In the genomic region with DNA sequence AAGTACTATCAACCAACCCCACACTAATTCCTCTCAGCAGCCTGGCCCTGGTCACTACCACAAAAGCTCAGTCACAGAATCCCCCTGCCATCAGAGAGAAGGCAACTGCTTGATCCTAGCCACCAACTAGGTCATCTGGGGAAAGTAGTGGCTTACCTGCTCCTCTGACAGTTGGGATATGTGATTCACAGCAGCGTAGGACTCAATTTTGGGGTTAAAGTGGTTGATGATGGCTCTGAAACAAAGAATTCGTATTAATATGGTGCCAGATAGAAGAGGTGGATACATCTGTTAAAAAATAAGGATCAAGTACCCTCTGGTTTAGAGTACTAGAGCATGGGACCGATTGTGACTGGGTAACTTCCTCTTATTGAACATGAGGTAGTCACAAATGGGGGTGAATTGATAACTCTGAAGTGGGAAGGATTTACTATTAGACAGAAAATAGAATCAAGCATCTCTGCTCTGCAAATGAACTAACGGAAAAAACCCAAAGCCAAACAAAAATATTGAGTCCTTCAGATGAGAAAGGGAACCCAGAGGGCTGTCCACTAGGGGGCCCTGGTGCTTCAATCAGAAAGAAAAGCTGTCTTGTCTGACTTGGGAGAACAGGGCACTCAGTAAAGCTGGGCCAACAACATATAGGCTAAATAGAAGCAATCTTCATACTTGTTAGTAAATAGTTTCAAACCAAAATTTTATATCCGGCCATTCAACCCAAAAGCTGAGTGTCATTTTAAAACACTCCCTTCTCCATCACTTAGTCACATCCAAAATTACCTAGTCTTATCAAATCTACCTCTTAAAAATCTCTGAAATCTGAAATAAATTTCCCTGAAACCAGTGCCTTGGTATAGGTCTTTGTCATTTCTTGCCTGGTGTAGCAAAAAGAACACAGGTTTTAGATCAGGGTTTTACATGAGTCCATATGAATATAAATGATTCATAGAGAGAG, we compare ENCODE assay signal across 8 cellular contexts. TPM values are rescaled to one million over a fixed set of nuclear protein-coding genes. Genes with fewer than 3 reads are reported as not detected.
DNase-seq lines count a peak whose midpoint lies in the region; ATAC-seq and TF ChIP-seq lines count a peak whose summit lies in the region.

No MANE protein-coding gene starts in this region.

- H3K9me3 Mint-ChIP-seq in activated CD8-positive, alpha-beta T cell treated with anti-CD3 and anti-CD28 coated beads for 36 hours, result no peaks in the 10 kb centered on the region
- no peaks in the 10 kb centered on the region for H3K9me3 Mint-ChIP-seq in effector memory CD8-positive, alpha-beta T cell

- no peak overlapping the region for H3K4me3 Mint-ChIP-seq in activated CD8-positive, alpha-beta T cell treated with anti-CD3 and anti-CD28 coated beads for 36 hours
- H3K4me3 Mint-ChIP-seq in effector memory CD8-positive, alpha-beta T cell, result no peak overlapping the region

- DNase-seq in DMS79 treated with DMSO at 0.1 percent for 48 hours (lab: John Stamatoyannopoulos, UW), result peak; percentile 23
- DNase-seq in NCI-H748 treated with DMSO at 0.1 percent for 48 hours (lab: John Stamatoyannopoulos, UW), result peak; percentile 14
- peak; percentile 92 for DNase-seq in activated CD8-positive, alpha-beta T cell treated with anti-CD3 and anti-CD28 coated beads for 36 hours
- DNase-seq in effector memory CD8-positive, alpha-beta T cell, result peak; percentile 55 to 67 (median 62)
- DNase-seq in midbrain (lab: John Stamatoyannopoulos, UW), result peak; percentile 76
- peak; percentile 21 to 39 for DNase-seq in stimulated activated CD8-positive, alpha-beta memory T cell treated with anti-CD3 and anti-CD28 coated beads, Interleukin-4, amount 100 ng/mL, for 1 hour (ENCODE audit: low read depth in 2 of 2, low spot score in 1 of 2)

- peak; percentile 85 for TF ChIP-seq CTCF in activated CD8-positive, alpha-beta T cell treated with anti-CD3 and anti-CD28 coated beads for 36 hours (IDR thresholded peaks at IDR 0.05)

- no peak overlapping the region for H3K27ac Mint-ChIP-seq in activated CD8-positive, alpha-beta T cell treated with anti-CD3 and anti-CD28 coated beads for 36 hours
- peak overlapping the region in 1 of 2 donors; percentile 77 for H3K27ac Mint-ChIP-seq in effector memory CD8-positive, alpha-beta T cell

- H3K27me3 Mint-ChIP-seq in activated CD8-positive, alpha-beta T cell treated with anti-CD3 and anti-CD28 coated beads for 36 hours, result no peaks in the 10 kb centered on the region
- H3K27me3 Mint-ChIP-seq in effector memory CD8-positive, alpha-beta T cell, result no peaks in the 10 kb centered on the region

- ATAC-seq in HG02610 (IDR thresholded peaks at IDR 0.05; ENCODE audit: unreplicated experiment), result peak; percentile 56
- peak; percentile 80 for ATAC-seq in activated CD8-positive, alpha-beta T cell treated with anti-CD3 and anti-CD28 coated beads for 36 hours
- peak; percentile 65 for ATAC-seq in effector memory CD8-positive, alpha-beta T cell (replicated peaks)
- ATAC-seq in GM19467 (IDR thresholded peaks at IDR 0.05; ENCODE audit: unreplicated experiment), result no peak

- CTCF ChIA-PET in activated CD8-positive, alpha-beta T cell treated with anti-CD3 and anti-CD28 coated beads for 36 hours (lab: Charles Lee), result interaction anchor here (0.6 to 6.9 kb wide), 52 partner anchors 8 to 206 kb away, joined by 3 to 92 read pairs (median 4); a partner anchor contains a TSS

- H3K4me1 Mint-ChIP-seq in activated CD8-positive, alpha-beta T cell treated with anti-CD3 and anti-CD28 coated beads for 36 hours (ENCODE audit: low read depth), result no peaks in the 10 kb centered on the region
- peaks cover 4 to 16% of the 10 kb centered on the region in 2 donors for H3K4me1 Mint-ChIP-seq in effector memory CD8-positive, alpha-beta T cell (ENCODE audit: low read depth in 2 of 2)

- intact Hi-C loops in activated CD8-positive, alpha-beta T cell treated with anti-CD3 and anti-CD28 coated beads for 36 hours (cut with micrococcal nuclease), result loop anchor here (1.0 to 10.0 kb wide), 2 partner anchors 120 to 185 kb away; no protein-coding TSS in a partner anchor

- POLR2A ChIA-PET in activated CD8-positive, alpha-beta T cell treated with anti-CD3 and anti-CD28 coated beads for 36 hours (lab: Charles Lee), result interaction anchor here (1.4 kb wide), 1 partner anchor 49 kb away, joined by 3 read pairs; no protein-coding TSS in a partner anchor

- peaks cover 3% of the 10 kb centered on the region for H3K36me3 Mint-ChIP-seq in activated CD8-positive, alpha-beta T cell treated with anti-CD3 and anti-CD28 coated beads for 36 hours (ENCODE audit: low read depth)
- peaks cover 3% of the 10 kb centered on the region for H3K36me3 Mint-ChIP-seq in effector memory CD8-positive, alpha-beta T cell (ENCODE audit: insufficient read depth)

RNA-seq across cellular contexts. Expression of a gene that starts 45.9 kb away (rescaled TPM):
- 1 to 10 TPM; 2.4 to 3.1 TPM for total RNA-seq in activated CD8-positive, alpha-beta T cell treated with anti-CD3 and anti-CD28 coated beads for 36 hours

Comparison
In these comparisons a context has a peak if more than half of its experiments do, and no peak if none do; other contexts are left out.
1. DNase-seq: peak in every context shown above with its lines; median percentile 92 in activated CD8-positive, alpha-beta T cell treated with anti-CD3 and anti-CD28 coated beads for 36 hours; 76 in midbrain; 62 in effector memory CD8-positive, alpha-beta T cell; 30 in stimulated activated CD8-positive, alpha-beta memory T cell treated with anti-CD3 and anti-CD28 coated beads, Interleukin-4, amount 100 ng/mL, for 1 hour; 23 in DMS79 treated with DMSO at 0.1 percent for 48 hours; 14 in NCI-H748 treated with DMSO at 0.1 percent for 48 hours.